Comparison of ENCODE assay signal across 1 cellular context in the genomic region with DNA sequence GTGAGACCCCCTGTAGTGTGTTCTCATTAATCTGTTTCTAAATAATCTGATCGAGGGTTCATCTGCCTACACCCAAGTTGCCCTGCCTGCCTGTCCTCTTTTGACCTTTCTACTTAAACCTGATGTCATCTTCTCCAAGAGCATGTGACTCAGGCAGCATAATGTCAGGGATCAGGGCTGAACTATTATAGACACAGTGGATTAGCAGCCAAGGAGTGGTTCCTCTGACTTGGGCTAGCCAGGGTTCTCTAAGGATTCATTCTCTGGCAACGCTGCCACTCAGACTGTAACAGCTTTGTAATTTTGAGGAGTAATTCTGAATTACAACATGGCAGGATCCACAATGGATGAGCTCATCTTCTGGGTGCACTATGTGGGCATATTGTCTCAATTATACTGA.
TF ChIP-seq lines count a peak whose summit lies in the region.

No MANE protein-coding gene starts in this region.

TF ChIP-seq in WTC11, 78 proteins besides CTCF, POLR2A, EP300 and RAD21 (continued from another document):
- TF ChIP-seq, protein P1, sequence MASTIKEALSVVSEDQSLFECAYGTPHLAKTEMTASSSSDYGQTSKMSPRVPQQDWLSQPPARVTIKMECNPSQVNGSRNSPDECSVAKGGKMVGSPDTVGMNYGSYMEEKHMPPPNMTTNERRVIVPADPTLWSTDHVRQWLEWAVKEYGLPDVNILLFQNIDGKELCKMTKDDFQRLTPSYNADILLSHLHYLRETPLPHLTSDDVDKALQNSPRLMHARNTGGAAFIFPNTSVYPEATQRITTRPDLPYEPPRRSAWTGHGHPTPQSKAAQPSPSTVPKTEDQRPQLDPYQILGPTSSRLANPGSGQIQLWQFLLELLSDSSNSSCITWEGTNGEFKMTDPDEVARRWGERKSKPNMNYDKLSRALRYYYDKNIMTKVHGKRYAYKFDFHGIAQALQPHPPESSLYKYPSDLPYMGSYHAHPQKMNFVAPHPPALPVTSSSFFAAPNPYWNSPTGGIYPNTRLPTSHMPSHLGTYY (CRISPR knock-in tag; IDR thresholded peaks at IDR 0.05): no peak
- TF ChIP-seq FOXP1 (CRISPR knock-in tag; IDR thresholded peaks at IDR 0.05; ENCODE audit: borderline replicate concordance) (no peak), ZNF263 (CRISPR knock-in tag; IDR thresholded peaks at IDR 0.05; ENCODE audit: low read depth) (no peak)
- TF ChIP-seq, protein P2, sequence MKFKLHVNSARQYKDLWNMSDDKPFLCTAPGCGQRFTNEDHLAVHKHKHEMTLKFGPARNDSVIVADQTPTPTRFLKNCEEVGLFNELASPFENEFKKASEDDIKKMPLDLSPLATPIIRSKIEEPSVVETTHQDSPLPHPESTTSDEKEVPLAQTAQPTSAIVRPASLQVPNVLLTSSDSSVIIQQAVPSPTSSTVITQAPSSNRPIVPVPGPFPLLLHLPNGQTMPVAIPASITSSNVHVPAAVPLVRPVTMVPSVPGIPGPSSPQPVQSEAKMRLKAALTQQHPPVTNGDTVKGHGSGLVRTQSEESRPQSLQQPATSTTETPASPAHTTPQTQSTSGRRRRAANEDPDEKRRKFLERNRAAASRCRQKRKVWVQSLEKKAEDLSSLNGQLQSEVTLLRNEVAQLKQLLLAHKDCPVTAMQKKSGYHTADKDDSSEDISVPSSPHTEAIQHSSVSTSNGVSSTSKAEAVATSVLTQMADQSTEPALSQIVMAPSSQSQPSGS (CRISPR knock-in tag; IDR thresholded peaks at IDR 0.05; ENCODE audit: borderline replicate concordance, low read depth): no peak
- TF ChIP-seq, protein P3, sequence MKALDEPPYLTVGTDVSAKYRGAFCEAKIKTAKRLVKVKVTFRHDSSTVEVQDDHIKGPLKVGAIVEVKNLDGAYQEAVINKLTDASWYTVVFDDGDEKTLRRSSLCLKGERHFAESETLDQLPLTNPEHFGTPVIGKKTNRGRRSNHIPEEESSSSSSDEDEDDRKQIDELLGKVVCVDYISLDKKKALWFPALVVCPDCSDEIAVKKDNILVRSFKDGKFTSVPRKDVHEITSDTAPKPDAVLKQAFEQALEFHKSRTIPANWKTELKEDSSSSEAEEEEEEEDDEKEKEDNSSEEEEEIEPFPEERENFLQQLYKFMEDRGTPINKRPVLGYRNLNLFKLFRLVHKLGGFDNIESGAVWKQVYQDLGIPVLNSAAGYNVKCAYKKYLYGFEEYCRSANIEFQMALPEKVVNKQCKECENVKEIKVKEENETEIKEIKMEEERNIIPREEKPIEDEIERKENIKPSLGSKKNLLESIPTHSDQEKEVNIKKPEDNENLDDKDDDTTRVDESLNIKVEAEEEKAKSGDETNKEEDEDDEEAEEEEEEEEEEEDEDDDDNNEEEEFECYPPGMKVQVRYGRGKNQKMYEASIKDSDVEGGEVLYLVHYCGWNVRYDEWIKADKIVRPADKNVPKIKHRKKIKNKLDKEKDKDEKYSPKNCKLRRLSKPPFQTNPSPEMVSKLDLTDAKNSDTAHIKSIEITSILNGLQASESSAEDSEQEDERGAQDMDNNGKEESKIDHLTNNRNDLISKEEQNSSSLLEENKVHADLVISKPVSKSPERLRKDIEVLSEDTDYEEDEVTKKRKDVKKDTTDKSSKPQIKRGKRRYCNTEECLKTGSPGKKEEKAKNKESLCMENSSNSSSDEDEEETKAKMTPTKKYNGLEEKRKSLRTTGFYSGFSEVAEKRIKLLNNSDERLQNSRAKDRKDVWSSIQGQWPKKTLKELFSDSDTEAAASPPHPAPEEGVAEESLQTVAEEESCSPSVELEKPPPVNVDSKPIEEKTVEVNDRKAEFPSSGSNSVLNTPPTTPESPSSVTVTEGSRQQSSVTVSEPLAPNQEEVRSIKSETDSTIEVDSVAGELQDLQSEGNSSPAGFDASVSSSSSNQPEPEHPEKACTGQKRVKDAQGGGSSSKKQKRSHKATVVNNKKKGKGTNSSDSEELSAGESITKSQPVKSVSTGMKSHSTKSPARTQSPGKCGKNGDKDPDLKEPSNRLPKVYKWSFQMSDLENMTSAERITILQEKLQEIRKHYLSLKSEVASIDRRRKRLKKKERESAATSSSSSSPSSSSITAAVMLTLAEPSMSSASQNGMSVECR (CRISPR knock-in tag; IDR thresholded peaks at IDR 0.05; ENCODE audit: borderline replicate concordance): no peak
TF ChIP-seq in WTC11: peak in this region for 0.
